Comparison of ENCODE assay signal across 20 cellular contexts in the genomic region with DNA sequence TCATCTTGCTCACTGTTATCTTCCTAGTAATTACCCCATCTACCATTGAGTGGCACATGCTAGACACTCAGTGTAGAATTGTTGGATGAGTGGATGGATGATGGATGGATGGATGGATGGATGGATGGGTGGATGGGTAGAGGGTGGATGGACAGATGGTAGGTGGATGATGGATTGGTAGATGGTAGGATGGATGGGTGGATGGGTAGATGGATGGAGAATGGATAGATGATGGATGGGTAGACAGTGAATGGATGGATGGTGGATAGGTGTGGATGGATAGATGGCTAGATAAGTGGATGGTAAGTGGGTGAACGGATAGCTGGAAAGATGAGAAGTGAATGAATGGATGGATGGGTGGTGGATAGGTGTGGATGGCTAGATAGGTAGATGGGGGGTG.
DNase-seq lines count a peak whose midpoint lies in the region; ATAC-seq, FAIRE-seq and TF ChIP-seq lines count a peak whose summit lies in the region.
"Had no signal": no experiment of that assay in that cellular context is flagged by ENCODE, and none has a peak within 500 bp of the region (broad histone marks: within the 10 kb centered on the region; RNA-seq: fewer than 3 reads in every experiment).

No MANE protein-coding gene starts in this region.

- H4K20me1 ChIP-seq in HepG2 (ENCODE audit: insufficient read depth, low read length) (no peaks in the 10 kb centered on the region), H1 (replicated peaks in 1 of 2; ENCODE audit: control insufficient read depth in 1 of 2, insufficient read depth in 2 of 2, low read length in 2 of 2) (peaks cover 0 to 3% of the 10 kb centered on the region in 2 experiments)
- H4K20me1 ChIP-seq: BLaER1 treated with 17β-estradiol and CSF1 and Interleukin-3, amounts not matched to agents 10 nM and 100 nM had no signal

- no TSS peak for BruUV-seq in HepG2 (replicated peaks; lab: Mats Ljungman, UMichigan)

- no peak overlapping the region for H2BK12ac ChIP-seq in H1 (ENCODE audit: low read depth, low read length)

- no peak overlapping the region for H3K4ac ChIP-seq in H1 (replicated peaks; ENCODE audit: insufficient read length, low read depth, low read length)

- no peak overlapping the region for H4K8ac ChIP-seq in H1 (ENCODE audit: extremely low read depth, insufficient read depth, low read length)

- H3K27me3 ChIP-seq in HepG2 (ENCODE audit: control insufficient read depth in 1 of 2, insufficient read depth in 2 of 2, low read length in 2 of 2) (peaks cover 0 to 7% of the 10 kb centered on the region in 2 experiments; a peak in 2 of 5 replicates), right lobe of liver (no peaks in the 10 kb centered on the region), H1 (replicated peaks in 1 of 4; ENCODE audit: control insufficient read depth in 3 of 4, extremely low read depth in 1 of 4, insufficient read depth in 3 of 4, low read length in 3 of 4) (no peaks in the 10 kb centered on the region), pancreas (no peaks in the 10 kb centered on the region)
- H3K27me3 ChIP-seq: BLaER1 treated with 17β-estradiol and CSF1 and Interleukin-3, amounts not matched to agents 10 nM and 100 nM had no signal

- peak overlapping the region; percentile 33 for H3K56ac ChIP-seq in H1 (replicated peaks; ENCODE audit: insufficient read length, low read depth, low read length)

- H3K9ac ChIP-seq in HepG2 (ENCODE audit: insufficient read depth, low read depth, low read length) (no peak overlapping the region), H1 (replicated peaks in 1 of 4; ENCODE audit: extremely low read depth in 1 of 4, low read depth in 3 of 4, low read length in 3 of 4) (no peak overlapping the region)
- H3K9ac ChIP-seq: BLaER1 treated with 17β-estradiol and CSF1 and Interleukin-3, amounts not matched to agents 10 nM and 100 nM had no signal

- no peak for DNase-seq in HepG2 (ENCODE audit: low spot score)
- DNase-seq in right lobe of liver, result no peak
- no peak for DNase-seq in H1 (ENCODE audit: low read depth in 1 of 2, low spot score in 2 of 2)
- DNase-seq in urothelium cell line (ENCODE audit: low spot score), result no peak
- DNase-seq in pancreas, result no peak
- DNase-seq: AML-193; Caco-2; Calu3; CD4-positive, alpha-beta T cell; CD8-positive, alpha-beta T cell; DMS79 treated with DMSO at 0.1 percent for 48 hours; GF-D8 had no signal

- H4K5ac ChIP-seq in H1 (ENCODE audit: insufficient read length, low read depth, low read length), result no peak overlapping the region

- H3K23me2 ChIP-seq in H1 (ENCODE audit: low read depth, low read length), result peaks cover 5% of the 10 kb centered on the region; the same call in 1 of the 2 replicates

- TF ChIP-seq EP300 in HepG2 (IDR thresholded peaks at IDR 0.05; ENCODE audit: low read depth in 2 of 2, low read length in 2 of 2), result no peak
- TF ChIP-seq EP300 in HepG2 (CRISPR knock-in tag; IDR thresholded peaks at IDR 0.05; ENCODE audit: borderline replicate concordance), result no peak
- no peak for TF ChIP-seq EP300 in H1 (IDR thresholded peaks at IDR 0.05; ENCODE audit: borderline replicate concordance in 1 of 2, low read depth in 2 of 2, low read length in 2 of 2)

- no peak overlapping the region for H2BK15ac ChIP-seq in H1 (ENCODE audit: low read length)

- CTCF ChIA-PET in HepG2 (lab: Yijun Ruan, JAX; ENCODE audit: low intra/inter-chr PET ratio, low total read pairs) (no interaction called here), H1 (lab: Charles Lee; ENCODE audit: partially characterized antibody) (interaction anchor here (1.2 to 12.2 kb wide), 9 partner anchors 10 to 654 kb away, joined by 3 to 132 read pairs (median 6); no protein-coding TSS in a partner anchor)

- intact Hi-C loops in HepG2 (cut with micrococcal nuclease; ENCODE audit: unreplicated experiment) (no loop called here), right lobe of liver (cut with DNase I) (no loop called here), pancreas (cut with DNase I) (no loop called here)

- H3K36me3 ChIP-seq in HepG2 (replicated peaks in 1 of 2; ENCODE audit: control insufficient read depth in 1 of 2, insufficient read depth in 2 of 2, low read length in 2 of 2), result no peaks in the 10 kb centered on the region
- H3K36me3 ChIP-seq in right lobe of liver, result no peaks in the 10 kb centered on the region
- H3K36me3 ChIP-seq in H1 (ENCODE audit: control insufficient read depth in 2 of 4, insufficient read depth in 4 of 4, low read length in 3 of 4), result no peaks in the 10 kb centered on the region; a peak in 1 of 8 replicates
- H3K36me3 ChIP-seq in pancreas, result no peaks in the 10 kb centered on the region
- H3K36me3 ChIP-seq: BLaER1 treated with 17β-estradiol and CSF1 and Interleukin-3, amounts not matched to agents 10 nM and 100 nM had no signal

- H3K79me1 ChIP-seq in H1 (ENCODE audit: low read depth, low read length), result no peaks in the 10 kb centered on the region

- H3K23ac ChIP-seq in H1 (ENCODE audit: insufficient read length), result no peak overlapping the region

- no peak overlapping the region for H3K4me2 ChIP-seq in HepG2 (ENCODE audit: low read depth, low read length)
- no peak overlapping the region for H3K4me2 ChIP-seq in H1 (ENCODE audit: insufficient read depth in 1 of 2, low read depth in 2 of 2, low read length in 2 of 2)
- H3K4me2 ChIP-seq: A549; BLaER1 treated with 17β-estradiol and CSF1 and Interleukin-3, amounts not matched to agents 10 nM and 100 nM had no signal

- no peak overlapping the region for H2AFZ ChIP-seq in HepG2 (ENCODE audit: low read length)
- no peak overlapping the region for H2AFZ ChIP-seq in H1 (ENCODE audit: low read length)

- H3K4me1 ChIP-seq in HepG2 (ENCODE audit: insufficient read depth, low read length) (peaks cover 38% of the 10 kb centered on the region), right lobe of liver (no peaks in the 10 kb centered on the region), H1 (replicated peaks in 1 of 4; ENCODE audit: control insufficient read depth in 3 of 4, insufficient read depth in 4 of 4, low read length in 3 of 4) (no peaks in the 10 kb centered on the region; a peak in 1 of 7 replicates), pancreas (peaks cover 0 to 8% (median 0%) of the 10 kb centered on the region in 3 donors)
- H3K4me1 ChIP-seq: A549, Caco-2 had no signal

- POLR2A ChIA-PET in HepG2 (lab: Yijun Ruan, JAX), result no interaction called here
- POLR2A ChIA-PET in H1 (lab: Charles Lee; ENCODE audit: partially characterized antibody), result interaction anchor here (1.0 to 1.6 kb wide), 2 partner anchors 9 to 17 kb away, joined by 3 read pairs; no protein-coding TSS in a partner anchor

- no peak overlapping the region for H2BK120ac ChIP-seq in H1 (replicated peaks; ENCODE audit: low read depth, low read length)

- in situ Hi-C loops in HepG2 (cut with HindIII; ENCODE audit: extremely low pct_ligation_motif_present, low pct_unique_long_range_greater_than_20kb), result no loop called here

- FAIRE-seq in HepG2 (lab: Jason Lieb, UNC), result no peak
- FAIRE-seq in H1 (lab: Jason Lieb, UNC), result no peak
- peak; percentile 79 for FAIRE-seq in urothelium cell line (lab: Jason Lieb, UNC)
- FAIRE-seq in pancreas (lab: Jason Lieb, UNC), result no peak
- FAIRE-seq: A549, D721Med, G401.6, GM12891 had no signal

- no peak overlapping the region for H3K14ac ChIP-seq in H1 (ENCODE audit: insufficient read length)

- no peak overlapping the region for H2BK20ac ChIP-seq in H1 (ENCODE audit: low read length)

- no peaks in the 10 kb centered on the region for H3K9me3 ChIP-seq in HepG2 (ENCODE audit: low read length)
- H3K9me3 ChIP-seq in right lobe of liver, result no peaks in the 10 kb centered on the region
- no peaks in the 10 kb centered on the region for H3K9me3 ChIP-seq in H1 (ENCODE audit: insufficient read depth in 2 of 2, low read depth in 1 of 2, low read length in 1 of 2)
- no peaks in the 10 kb centered on the region for H3K9me3 ChIP-seq in pancreas
- H3K9me3 ChIP-seq: A549, Caco-2 had no signal

- H3K79me2 ChIP-seq in HepG2 (ENCODE audit: insufficient read depth, low read length), result no peaks in the 10 kb centered on the region
- H3K79me2 ChIP-seq in H1 (ENCODE audit: control insufficient read depth in 1 of 2, insufficient read depth in 2 of 2, low read length in 2 of 2), result no peaks in the 10 kb centered on the region

- no peak for TF ChIP-seq POLR2A in HepG2 (IDR thresholded peaks at IDR 0.05; ENCODE audit: insufficient read depth in 1 of 2, low read depth in 2 of 2, low read length in 2 of 2)
- TF ChIP-seq POLR2A in right lobe of liver (IDR thresholded peaks at IDR 0.05), result no peak
- TF ChIP-seq POLR2A in H1 (IDR thresholded peaks at IDR 0.05; ENCODE audit: control extremely low read depth in 1 of 2, low read depth in 2 of 2, low read length in 2 of 2), result no peak

- 23% methylated on average over 1 of the region's 1 CpG for WGBS in HepG2 (ENCODE audit: low lambda C conversion rate)
- WGBS in right lobe of liver (ENCODE audit: insufficient coverage, low coverage, low lambda C conversion rate, missing lambda C conversion rate), result 86% methylated on average over 1 of the region's 1 CpG
- 90% methylated on average over 1 of the region's 1 CpG; no CpG with 5 or more reads in 1 of the 2 experiments for WGBS in H1 (ENCODE audit: extremely low coverage in 1 of 2, insufficient coverage in 1 of 2, insufficient read length in 1 of 2, insufficient replicate concordance in 2 of 2, low coverage in 1 of 2, low lambda C conversion rate in 2 of 2, missing lambda C conversion rate in 1 of 2), 2 experiments
- WGBS in pancreas, 2 donors, result 78 to 92% methylated on average over 1 of the region's 1 CpG

- no peak overlapping the region for H2AK5ac ChIP-seq in H1 (ENCODE audit: low read depth, low read length)

- no peak overlapping the region for H4K91ac ChIP-seq in H1 (replicated peaks; ENCODE audit: insufficient read length, low read length)

- H3K18ac ChIP-seq in H1 (ENCODE audit: extremely low read depth, low read length), result no peak overlapping the region

- H2BK5ac ChIP-seq in H1 (ENCODE audit: low read depth, low read length), result no peak overlapping the region

- H3K27ac ChIP-seq in HepG2 (ENCODE audit: extremely low read length, insufficient read depth, low read length) (no peak overlapping the region), right lobe of liver (no peak overlapping the region), H1 (ENCODE audit: low read depth, low read length) (no peak overlapping the region), pancreas (no peak overlapping the region)
- H3K27ac ChIP-seq: 22Rv1; A549; BLaER1 treated with 17β-estradiol and CSF1 and Interleukin-3, amounts not matched to agents 10 nM and 100 nM; C4-2B had no signal

- H3K4me3 ChIP-seq in HepG2 (replicated peaks in 1 of 3; ENCODE audit: insufficient read depth in 1 of 3, low read depth in 2 of 3, low read length in 3 of 3), result no peak overlapping the region
- no peak overlapping the region for H3K4me3 ChIP-seq in right lobe of liver
- H3K4me3 ChIP-seq in H1 (ENCODE audit: extremely low read depth in 1 of 4, insufficient read depth in 2 of 4, low read depth in 3 of 4, low read length in 4 of 4), result no peak overlapping the region
- H3K4me3 ChIP-seq in pancreas, result no peak overlapping the region
- H3K4me3 ChIP-seq: A549; BLaER1 treated with 17β-estradiol and CSF1 and Interleukin-3, amounts not matched to agents 10 nM and 100 nM had no signal

- ATAC-seq in HepG2 (no peak), right lobe of liver (no peak), pancreas (no peak), GM21360 (IDR thresholded peaks at IDR 0.05; ENCODE audit: unreplicated experiment) (no peak)
- ATAC-seq: A549; CD8-positive, alpha-beta T cell had no signal

- no peak for TF ChIP-seq CTCF in HepG2 (CRISPR knock-in tag; IDR thresholded peaks at IDR 0.05)
- TF ChIP-seq CTCF in right lobe of liver (IDR thresholded peaks at IDR 0.05), result no peak
- TF ChIP-seq CTCF in H1 (IDR thresholded peaks at IDR 0.05; ENCODE audit: control extremely low read depth in 1 of 3, insufficient read depth in 1 of 3, low read depth in 1 of 3, low read length in 3 of 3), result no peak
- no peak for TF ChIP-seq CTCF in pancreas (IDR thresholded peaks at IDR 0.05)

- no peak for TF ChIP-seq RAD21 in HepG2 (CRISPR knock-in tag; IDR thresholded peaks at IDR 0.05)
- TF ChIP-seq RAD21 in H1 (IDR thresholded peaks at IDR 0.05 in 1 of 2, conservative IDR thresholded peaks at IDR 0.05 in 1 of 2; ENCODE audit: low read depth in 2 of 2, low read length in 2 of 2), result no peak
